Comparison of ENCODE assay signal across 8 cellular contexts in the genomic region with DNA sequence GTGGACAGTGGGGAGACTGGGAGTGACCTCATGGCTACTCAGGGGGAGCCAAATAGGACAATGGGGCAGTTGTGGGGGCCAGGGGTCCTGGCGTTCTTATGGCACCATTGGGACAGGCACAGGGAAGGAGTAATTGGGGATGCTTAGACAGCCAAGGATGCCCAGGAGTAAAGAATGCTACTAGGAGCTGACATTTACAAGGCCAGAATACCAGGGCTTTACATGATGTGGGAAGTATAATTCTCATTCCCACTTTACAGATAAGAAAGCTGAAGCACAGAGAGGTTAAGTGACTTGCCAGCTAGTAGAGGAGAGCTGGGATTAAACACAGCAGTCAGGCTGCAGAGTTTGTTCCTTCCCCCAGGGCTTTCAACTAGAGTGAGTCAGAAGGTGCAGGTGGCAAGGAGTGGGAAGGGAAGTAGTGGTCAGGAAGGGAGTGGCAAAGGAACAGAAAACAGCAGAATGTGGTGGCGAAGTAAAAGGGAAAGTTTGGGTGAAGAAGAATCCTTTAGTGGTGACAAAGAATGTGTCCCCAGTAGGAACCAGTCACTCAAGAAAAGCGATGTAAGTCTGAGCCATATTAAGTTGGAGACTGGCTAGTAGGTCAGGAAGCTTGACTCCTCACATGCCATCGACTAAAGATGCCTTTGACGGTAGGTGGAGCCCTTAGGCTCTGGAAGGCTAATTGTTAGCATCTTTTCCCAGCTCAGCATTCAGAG. TPM values are rescaled to one million over a fixed set of nuclear protein-coding genes. Genes with fewer than 3 reads are reported as not detected.
DNase-seq lines count a peak whose midpoint lies in the region; ATAC-seq, FAIRE-seq and TF ChIP-seq lines count a peak whose summit lies in the region.

No MANE protein-coding gene starts in this region.

- TF ChIP-seq CTCF in bronchial epithelial cell (IDR thresholded peaks at IDR 0.05; ENCODE audit: insufficient read depth, low read length, severe bottlenecking): peak; percentile 33

- H3K27me3 Mint-ChIP-seq in activated CD4-positive, alpha-beta T cell treated with anti-CD3 and anti-CD28 coated beads, Interleukin-2, amount 10 ng/mL, durations not matched to agents 7 days and 5 days: peaks cover 41% of the 10 kb centered on the region
- peaks cover 19 to 36% of the 10 kb centered on the region in 2 donors for H3K27me3 Mint-ChIP-seq in natural killer cell treated with Interleukin-12 subunit alpha and Interleukin-12 subunit beta and Interleukin-15 and Interleukin-18, amount 100 ng/mL, for 72 hours

- peak overlapping the region; percentile 16 for H3K4me3 ChIP-seq in bronchial epithelial cell (ENCODE audit: low read depth, low read length)

- DNase-seq in activated CD4-positive, alpha-beta T cell treated with anti-CD3 and anti-CD28 coated beads, Interleukin-2, amount 10 ng/mL, durations not matched to agents 7 days and 5 days: peak; percentile 13
- DNase-seq in activated CD4-positive, alpha-beta T cell treated with anti-CD3 and anti-CD28 coated beads, Interleukin-2, amount 50 U/mL, for 48 hours: no peak
- peak; percentile 26 for DNase-seq in NCI-H1092 treated with DMSO at 0.1 percent for 48 hours (lab: John Stamatoyannopoulos, UW)
- peak; percentile 73 for DNase-seq in bronchial epithelial cell (ENCODE audit: low read depth)
- DNase-seq in natural killer cell treated with Interleukin-12 subunit alpha and Interleukin-12 subunit beta and Interleukin-15 and Interleukin-18, amount 100 ng/mL, for 72 hours (ENCODE audit: low spot score): no peak
- no peak for DNase-seq in GM19239 (ENCODE audit: insufficient read length, low spot score)
- no peak for DNase-seq in cerebellar cortex (ENCODE audit: low spot score)
- DNase-seq in KG1 (lab: John Stamatoyannopoulos, UW): no peak

- FAIRE-seq in bronchial epithelial cell (lab: Jason Lieb, UNC) (peak; percentile 92), GM19239 (lab: Jason Lieb, UNC) (no peak)

- H3K9me3 Mint-ChIP-seq in activated CD4-positive, alpha-beta T cell treated with anti-CD3 and anti-CD28 coated beads, Interleukin-2, amount 10 ng/mL, durations not matched to agents 7 days and 5 days: no peaks in the 10 kb centered on the region
- no peaks in the 10 kb centered on the region for H3K9me3 Mint-ChIP-seq in natural killer cell treated with Interleukin-12 subunit alpha and Interleukin-12 subunit beta and Interleukin-15 and Interleukin-18, amount 100 ng/mL, for 72 hours

- no peaks in the 10 kb centered on the region for H3K36me3 Mint-ChIP-seq in activated CD4-positive, alpha-beta T cell treated with anti-CD3 and anti-CD28 coated beads, Interleukin-2, amount 10 ng/mL, durations not matched to agents 7 days and 5 days (ENCODE audit: low read depth)
- H3K36me3 Mint-ChIP-seq in natural killer cell treated with Interleukin-12 subunit alpha and Interleukin-12 subunit beta and Interleukin-15 and Interleukin-18, amount 100 ng/mL, for 72 hours: no peaks in the 10 kb centered on the region

- ATAC-seq in natural killer cell treated with Interleukin-12 subunit alpha and Interleukin-12 subunit beta and Interleukin-15 and Interleukin-18, amount 100 ng/mL, for 72 hours: peak; percentile 50 to 58

- POLR2A ChIA-PET in activated CD4-positive, alpha-beta T cell treated with anti-CD3 and anti-CD28 coated beads, Interleukin-2, amount 10 ng/mL, durations not matched to agents 7 days and 5 days (lab: Charles Lee): no interaction called here

- no peaks in the 10 kb centered on the region for H3K27me3 ChIP-seq in bronchial epithelial cell (ENCODE audit: control insufficient read depth, insufficient read depth, low read length)

- no peaks in the 10 kb centered on the region for H3K36me3 ChIP-seq in bronchial epithelial cell (ENCODE audit: control insufficient read depth, insufficient read depth, low read length)

- H3K4me1 Mint-ChIP-seq in activated CD4-positive, alpha-beta T cell treated with anti-CD3 and anti-CD28 coated beads, Interleukin-2, amount 10 ng/mL, durations not matched to agents 7 days and 5 days: peaks cover 14% of the 10 kb centered on the region
- peaks cover 8 to 12% of the 10 kb centered on the region in 2 donors for H3K4me1 Mint-ChIP-seq in natural killer cell treated with Interleukin-12 subunit alpha and Interleukin-12 subunit beta and Interleukin-15 and Interleukin-18, amount 100 ng/mL, for 72 hours (ENCODE audit: low read depth in 2 of 2)

- no peak overlapping the region for H3K27ac Mint-ChIP-seq in activated CD4-positive, alpha-beta T cell treated with anti-CD3 and anti-CD28 coated beads, Interleukin-2, amount 10 ng/mL, durations not matched to agents 7 days and 5 days
- H3K27ac Mint-ChIP-seq in natural killer cell treated with Interleukin-12 subunit alpha and Interleukin-12 subunit beta and Interleukin-15 and Interleukin-18, amount 100 ng/mL, for 72 hours: no peak overlapping the region

- CTCF ChIA-PET in activated CD4-positive, alpha-beta T cell treated with anti-CD3 and anti-CD28 coated beads, Interleukin-2, amount 10 ng/mL, durations not matched to agents 7 days and 5 days (lab: Charles Lee): interaction anchor here (0.9 to 1.5 kb wide), 2 partner anchors 185 to 302 kb away, joined by 3 to 4 read pairs; no protein-coding TSS in a partner anchor

- peak overlapping the region; percentile 9 for H3K4me3 Mint-ChIP-seq in activated CD4-positive, alpha-beta T cell treated with anti-CD3 and anti-CD28 coated beads, Interleukin-2, amount 10 ng/mL, durations not matched to agents 7 days and 5 days
- H3K4me3 Mint-ChIP-seq in natural killer cell treated with Interleukin-12 subunit alpha and Interleukin-12 subunit beta and Interleukin-15 and Interleukin-18, amount 100 ng/mL, for 72 hours: no peak overlapping the region

RNA-seq across cellular contexts. Expression of a gene that starts 32.8 kb away (rescaled TPM):
- not detected for total RNA-seq in activated CD4-positive, alpha-beta T cell treated with anti-CD3 and anti-CD28 coated beads, Interleukin-2, amount 10 ng/mL, durations not matched to agents 7 days and 5 days
- not detected in 2 replicates for total RNA-seq in bronchial epithelial cell
- 1 to 10 TPM in 1 of 2 donors, not detected in 1; 1.4 TPM for total RNA-seq in natural killer cell treated with Interleukin-12 subunit alpha and Interleukin-12 subunit beta and Interleukin-15 and Interleukin-18, amount 100 ng/mL, for 72 hours

Comparison
In these comparisons a context has a peak if more than half of its experiments do, and no peak if none do; other contexts are left out.
1. DNase-seq: peak in activated CD4-positive, alpha-beta T cell treated with anti-CD3 and anti-CD28 coated beads, Interleukin-2, amount 10 ng/mL, durations not matched to agents 7 days and 5 days (single experiment), NCI-H1092 treated with DMSO at 0.1 percent for 48 hours (single experiment) and bronchial epithelial cell (single experiment); none in activated CD4-positive, alpha-beta T cell treated with anti-CD3 and anti-CD28 coated beads, Interleukin-2, amount 50 U/mL, for 48 hours (0 of 2), natural killer cell treated with Interleukin-12 subunit alpha and Interleukin-12 subunit beta and Interleukin-15 and Interleukin-18, amount 100 ng/mL, for 72 hours (single experiment), GM19239 (single experiment), cerebellar cortex (single experiment) and KG1 (single experiment).